12 cellular contexts compared by ENCODE assay signal in the genomic region with DNA sequence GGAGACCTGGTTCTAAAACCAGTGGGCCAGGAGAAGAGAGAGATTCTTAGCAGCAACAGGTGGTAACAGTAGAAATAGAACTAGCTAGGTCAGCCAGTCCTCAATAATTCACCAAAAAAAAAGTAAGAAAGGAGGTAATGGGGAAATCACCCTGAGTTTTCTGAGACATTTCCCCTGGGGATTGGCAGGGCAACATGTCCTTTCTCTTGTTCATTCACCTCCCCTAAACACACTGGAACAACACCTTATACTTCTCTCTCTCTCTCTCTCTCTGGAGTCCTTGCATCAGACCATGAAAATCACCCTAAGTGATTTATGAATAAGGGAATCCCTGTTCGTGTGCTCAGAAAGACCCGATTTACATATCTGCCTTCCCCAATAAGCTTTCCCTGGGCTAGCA.
DNase-seq lines count a peak whose midpoint lies in the region; ATAC-seq and TF ChIP-seq lines count a peak whose summit lies in the region.
"Had no signal": no experiment of that assay in that cellular context is flagged by ENCODE, and none has a peak within 500 bp of the region (broad histone marks: within the 10 kb centered on the region; RNA-seq: fewer than 3 reads in every experiment).

No MANE protein-coding gene starts in this region.

- H3K9me2 ChIP-seq in SU-DHL-6 (replicated peaks; ENCODE audit: insufficient read depth, low read length), result no peaks in the 10 kb centered on the region

- H3K9me3 Mint-ChIP-seq in CD4-positive, CD25-positive, alpha-beta regulatory T cell, result peaks cover 0 to 2% (median 0%) of the 10 kb centered on the region in 7 donors

- no peaks in the 10 kb centered on the region for H3K27me3 Mint-ChIP-seq in CD4-positive, CD25-positive, alpha-beta regulatory T cell

- H3K36me3 Mint-ChIP-seq in CD4-positive, CD25-positive, alpha-beta regulatory T cell, result peaks cover 72% of the 10 kb centered on the region

- intact Hi-C loops in stomach (cut with DNase I; ENCODE audit: low total_unique reads), result no loop called here

- peaks cover 37% of the 10 kb centered on the region for H3K36me3 ChIP-seq in CD4-positive, CD25-positive, alpha-beta regulatory T cell (ENCODE audit: control insufficient read depth, insufficient read depth, low read length)
- H3K36me3 ChIP-seq in SU-DHL-6 (ENCODE audit: low read length) (peaks cover 10% of the 10 kb centered on the region; the same call in 1 of the 2 replicates), stomach (peaks cover 10 to 65% (median 53%) of the 10 kb centered on the region in 4 donors)

- peaks cover 6% of the 10 kb centered on the region for H3F3A ChIP-seq in SU-DHL-6 (ENCODE audit: insufficient read depth)

- 71 to 88% (median 78%) methylated on average over 2 of the region's 2 CpGs for WGBS in stomach, 5 donors

- no peaks in the 10 kb centered on the region for H3K9me3 ChIP-seq in CD4-positive, CD25-positive, alpha-beta regulatory T cell (ENCODE audit: control insufficient read depth in 2 of 2, low read length in 2 of 2)
- H3K9me3 ChIP-seq in SU-DHL-6 (ENCODE audit: insufficient read depth, low read length), result no peaks in the 10 kb centered on the region
- H3K9me3 ChIP-seq in stomach, result no peaks in the 10 kb centered on the region

- H3K9ac ChIP-seq in SU-DHL-6 (ENCODE audit: low read length), result no peak overlapping the region

- ATAC-seq in CD4-positive, CD25-positive, alpha-beta regulatory T cell (ENCODE audit: low read depth in 2 of 2), result no peak
- peak; percentile 52 for ATAC-seq in GM18861 (IDR thresholded peaks at IDR 0.05; ENCODE audit: unreplicated experiment)
- ATAC-seq in HG02759 (IDR thresholded peaks at IDR 0.05; ENCODE audit: unreplicated experiment), result peak; percentile 76
- ATAC-seq in omental fat pad (ENCODE audit: low FRiP score), result no peak
- ATAC-seq in GM18517 (IDR thresholded peaks at IDR 0.05; ENCODE audit: unreplicated experiment), result no peak

- TF ChIP-seq CTCF in SU-DHL-6 (IDR thresholded peaks at IDR 0.05; ENCODE audit: insufficient read depth, low read length, poor library complexity, severe bottlenecking) (no peak), omental fat pad (IDR thresholded peaks at IDR 0.05) (no peak), stomach (IDR thresholded peaks at IDR 0.05) (no peak)

- DNase-seq in CD4-positive, CD25-positive, alpha-beta regulatory T cell, result no peak
- DNase-seq in omental fat pad (ENCODE audit: low spot score) (no peak), stomach (no peak), UCSD-AML1 (lab: John Stamatoyannopoulos, UW; ENCODE audit: unreplicated experiment) (no peak)
- DNase-seq: islet precursor cell, KBM-7, NCI-H69, T-helper 9 cell had no signal

- no peak for TF ChIP-seq EP300 in stomach (IDR thresholded peaks at IDR 0.05)

- H3K4me1 Mint-ChIP-seq in CD4-positive, CD25-positive, alpha-beta regulatory T cell, result peaks cover 43 to 82% (median 62%) of the 10 kb centered on the region in 4 donors

- H3K4me2 ChIP-seq in SU-DHL-6 (ENCODE audit: low read depth, low read length, poor library complexity, severe bottlenecking), result no peak overlapping the region

- H3K27me3 ChIP-seq in CD4-positive, CD25-positive, alpha-beta regulatory T cell (ENCODE audit: control insufficient read depth, insufficient read depth, low read length), result no peaks in the 10 kb centered on the region
- H3K27me3 ChIP-seq in SU-DHL-6 (ENCODE audit: low read length), result no peaks in the 10 kb centered on the region
- H3K27me3 ChIP-seq in stomach, result no peaks in the 10 kb centered on the region

- H3K4me3 ChIP-seq in CD4-positive, CD25-positive, alpha-beta regulatory T cell (ENCODE audit: low read depth, low read length), result peak overlapping the region; percentile 68
- H3K4me3 ChIP-seq in SU-DHL-6 (ENCODE audit: insufficient read depth, low read length, poor library complexity, severe bottlenecking) (no peak overlapping the region), stomach (no peak overlapping the region)

- H4K20me1 ChIP-seq in SU-DHL-6 (ENCODE audit: low read depth, low read length), result no peaks in the 10 kb centered on the region

- no peaks in the 10 kb centered on the region for H3K79me2 ChIP-seq in SU-DHL-6 (ENCODE audit: insufficient read depth, low read length)

- TF ChIP-seq POLR2A in stomach (IDR thresholded peaks at IDR 0.05), result no peak

- peak overlapping the region; percentile 60 for H3K27ac ChIP-seq in CD4-positive, CD25-positive, alpha-beta regulatory T cell (ENCODE audit: insufficient read depth, low read length, poor library complexity, severe bottlenecking)
- H3K27ac ChIP-seq in SU-DHL-6 (ENCODE audit: low read depth, low read length) (peak overlapping the region; percentile 32; the same call in 1 of the 2 replicates), stomach (no peak overlapping the region)

- H3K4me1 ChIP-seq in CD4-positive, CD25-positive, alpha-beta regulatory T cell (ENCODE audit: control insufficient read depth, insufficient read depth, low read length, poor library complexity, severe bottlenecking), result peaks cover 70% of the 10 kb centered on the region
- no peaks in the 10 kb centered on the region for H3K4me1 ChIP-seq in stomach

- H2AFZ ChIP-seq in SU-DHL-6 (ENCODE audit: low read depth, low read length, severe bottlenecking), result no peak overlapping the region

- H3K27ac Mint-ChIP-seq in CD4-positive, CD25-positive, alpha-beta regulatory T cell, result peak overlapping the region; percentile 86 to 88 (median 87)

- peak overlapping the region; percentile 47 to 81 (median 63) for H3K4me3 Mint-ChIP-seq in CD4-positive, CD25-positive, alpha-beta regulatory T cell

Comparison
In these comparisons a context has a peak if more than half of its experiments do, and no peak if none do; other contexts are left out.
1. ATAC-seq: peak in GM18861 (single experiment) and HG02759 (single experiment); none in CD4-positive, CD25-positive, alpha-beta regulatory T cell (0 of 2), omental fat pad (single experiment) and GM18517 (single experiment).
2. H3K27ac ChIP-seq: peak in CD4-positive, CD25-positive, alpha-beta regulatory T cell (single experiment) and SU-DHL-6 (single experiment); none in stomach (0 of 5).